ENCODE assay signal across 1 cellular context in the genomic region with DNA sequence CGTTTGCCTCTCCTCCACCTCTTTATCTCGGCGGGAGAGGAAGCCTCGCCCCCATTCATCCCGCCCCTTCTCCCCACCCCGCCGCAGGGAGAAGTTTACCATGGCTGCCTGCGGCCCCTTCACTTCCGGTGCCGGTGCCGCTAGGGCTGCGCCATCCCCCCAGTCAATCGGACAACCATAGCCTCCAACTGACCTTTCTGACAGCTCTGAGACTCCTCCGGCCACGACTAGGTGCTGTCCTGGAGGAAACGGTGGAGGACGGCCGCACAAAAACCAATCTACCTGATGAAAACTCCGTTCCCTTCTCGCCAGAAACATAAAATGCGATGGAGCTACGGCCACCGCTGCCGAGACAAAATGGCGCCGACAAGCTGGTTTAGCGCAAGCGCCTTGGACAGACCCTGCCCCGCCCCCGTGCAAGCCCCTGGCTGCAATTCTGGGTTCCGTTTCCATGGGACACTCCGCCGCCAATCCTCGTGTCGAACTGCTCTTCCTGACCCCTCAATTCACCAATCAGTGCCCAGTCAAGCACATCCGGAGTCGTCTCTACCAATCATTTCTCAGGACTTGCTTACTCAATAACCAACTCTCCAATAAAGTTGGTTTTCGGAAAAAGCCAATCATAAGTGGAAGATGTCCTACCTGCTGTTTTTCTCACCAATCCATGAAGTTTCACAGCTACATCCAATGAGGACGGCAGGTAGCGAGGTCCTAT.
TF ChIP-seq lines count a peak whose summit lies in the region.

No MANE protein-coding gene starts in this region.

TF ChIP-seq in K562, 482 proteins besides CTCF, POLR2A, EP300 and RAD21 (continued from another document):
- TF ChIP-seq, protein P1, sequence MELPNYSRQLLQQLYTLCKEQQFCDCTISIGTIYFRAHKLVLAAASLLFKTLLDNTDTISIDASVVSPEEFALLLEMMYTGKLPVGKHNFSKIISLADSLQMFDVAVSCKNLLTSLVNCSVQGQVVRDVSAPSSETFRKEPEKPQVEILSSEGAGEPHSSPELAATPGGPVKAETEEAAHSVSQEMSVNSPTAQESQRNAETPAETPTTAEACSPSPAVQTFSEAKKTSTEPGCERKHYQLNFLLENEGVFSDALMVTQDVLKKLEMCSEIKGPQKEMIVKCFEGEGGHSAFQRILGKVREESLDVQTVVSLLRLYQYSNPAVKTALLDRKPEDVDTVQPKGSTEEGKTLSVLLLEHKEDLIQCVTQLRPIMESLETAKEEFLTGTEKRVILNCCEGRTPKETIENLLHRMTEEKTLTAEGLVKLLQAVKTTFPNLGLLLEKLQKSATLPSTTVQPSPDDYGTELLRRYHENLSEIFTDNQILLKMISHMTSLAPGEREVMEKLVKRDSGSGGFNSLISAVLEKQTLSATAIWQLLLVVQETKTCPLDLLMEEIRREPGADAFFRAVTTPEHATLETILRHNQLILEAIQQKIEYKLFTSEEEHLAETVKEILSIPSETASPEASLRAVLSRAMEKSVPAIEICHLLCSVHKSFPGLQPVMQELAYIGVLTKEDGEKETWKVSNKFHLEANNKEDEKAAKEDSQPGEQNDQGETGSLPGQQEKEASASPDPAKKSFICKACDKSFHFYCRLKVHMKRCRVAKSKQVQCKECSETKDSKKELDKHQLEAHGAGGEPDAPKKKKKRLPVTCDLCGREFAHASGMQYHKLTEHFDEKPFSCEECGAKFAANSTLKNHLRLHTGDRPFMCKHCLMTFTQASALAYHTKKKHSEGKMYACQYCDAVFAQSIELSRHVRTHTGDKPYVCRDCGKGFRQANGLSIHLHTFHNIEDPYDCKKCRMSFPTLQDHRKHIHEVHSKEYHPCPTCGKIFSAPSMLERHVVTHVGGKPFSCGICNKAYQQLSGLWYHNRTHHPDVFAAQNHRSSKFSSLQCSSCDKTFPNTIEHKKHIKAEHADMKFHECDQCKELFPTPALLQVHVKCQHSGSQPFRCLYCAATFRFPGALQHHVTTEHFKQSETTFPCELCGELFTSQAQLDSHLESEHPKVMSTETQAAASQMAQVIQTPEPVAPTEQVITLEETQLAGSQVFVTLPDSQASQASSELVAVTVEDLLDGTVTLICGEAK (IDR thresholded peaks at IDR 0.05), result peak; percentile 79
- TF ChIP-seq, protein P1 (CRISPR knock-in tag; IDR thresholded peaks at IDR 0.05), result no peak
- TF ChIP-seq DIDO1 (tag; IDR thresholded peaks at IDR 0.05; ENCODE audit: low read depth) (peak; percentile 54; the same call in 1 of the 2 replicates), NR4A1 (CRISPR knock-in tag; IDR thresholded peaks at IDR 0.05) (no peak), NR4A1 (tag; IDR thresholded peaks at IDR 0.05) (peak; percentile 96), EZH2 (IDR thresholded peaks at IDR 0.05; ENCODE audit: borderline replicate concordance, low read depth, low read length) (peak; percentile 100), MXI1 (IDR thresholded peaks at IDR 0.05; ENCODE audit: low read depth, low read length) (peak; percentile 80), TEAD4 (IDR thresholded peaks at IDR 0.05; ENCODE audit: low read length) (no peak; the same call in 1 of the 2 replicates), TEAD4 (CRISPR knock-in tag; IDR thresholded peaks at IDR 0.05; ENCODE audit: borderline replicate concordance) (no peak), NR2F6 (CRISPR knock-in tag; IDR thresholded peaks at IDR 0.05) (no peak), KLF6 (CRISPR knock-in tag; IDR thresholded peaks at IDR 0.05; ENCODE audit: borderline replicate concordance) (peak; percentile 83; the same call in 1 of the 2 replicates), ZNF445 (CRISPR knock-in tag; IDR thresholded peaks at IDR 0.05; ENCODE audit: low read depth) (peak; percentile 82), ARID1B (IDR thresholded peaks at IDR 0.05) (peak; percentile 7; the same call in 1 of the 2 replicates), FOXK2 (conservative IDR thresholded peaks at IDR 0.05 in 1 of 2, IDR thresholded peaks at IDR 0.05 in 1 of 2; ENCODE audit: low read depth in 2 of 2) (peak; percentile 32 to 54; a peak in 2 of 4 replicates), NELFE (IDR thresholded peaks at IDR 0.05; ENCODE audit: insufficient read depth, insufficient read length) (no peak)
- TF ChIP-seq, protein P2, sequence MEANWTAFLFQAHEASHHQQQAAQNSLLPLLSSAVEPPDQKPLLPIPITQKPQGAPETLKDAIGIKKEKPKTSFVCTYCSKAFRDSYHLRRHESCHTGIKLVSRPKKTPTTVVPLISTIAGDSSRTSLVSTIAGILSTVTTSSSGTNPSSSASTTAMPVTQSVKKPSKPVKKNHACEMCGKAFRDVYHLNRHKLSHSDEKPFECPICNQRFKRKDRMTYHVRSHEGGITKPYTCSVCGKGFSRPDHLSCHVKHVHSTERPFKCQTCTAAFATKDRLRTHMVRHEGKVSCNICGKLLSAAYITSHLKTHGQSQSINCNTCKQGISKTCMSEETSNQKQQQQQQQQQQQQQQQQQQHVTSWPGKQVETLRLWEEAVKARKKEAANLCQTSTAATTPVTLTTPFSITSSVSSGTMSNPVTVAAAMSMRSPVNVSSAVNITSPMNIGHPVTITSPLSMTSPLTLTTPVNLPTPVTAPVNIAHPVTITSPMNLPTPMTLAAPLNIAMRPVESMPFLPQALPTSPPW (CRISPR knock-in tag; IDR thresholded peaks at IDR 0.05), result peak; percentile 90
- TF ChIP-seq, protein P3, sequence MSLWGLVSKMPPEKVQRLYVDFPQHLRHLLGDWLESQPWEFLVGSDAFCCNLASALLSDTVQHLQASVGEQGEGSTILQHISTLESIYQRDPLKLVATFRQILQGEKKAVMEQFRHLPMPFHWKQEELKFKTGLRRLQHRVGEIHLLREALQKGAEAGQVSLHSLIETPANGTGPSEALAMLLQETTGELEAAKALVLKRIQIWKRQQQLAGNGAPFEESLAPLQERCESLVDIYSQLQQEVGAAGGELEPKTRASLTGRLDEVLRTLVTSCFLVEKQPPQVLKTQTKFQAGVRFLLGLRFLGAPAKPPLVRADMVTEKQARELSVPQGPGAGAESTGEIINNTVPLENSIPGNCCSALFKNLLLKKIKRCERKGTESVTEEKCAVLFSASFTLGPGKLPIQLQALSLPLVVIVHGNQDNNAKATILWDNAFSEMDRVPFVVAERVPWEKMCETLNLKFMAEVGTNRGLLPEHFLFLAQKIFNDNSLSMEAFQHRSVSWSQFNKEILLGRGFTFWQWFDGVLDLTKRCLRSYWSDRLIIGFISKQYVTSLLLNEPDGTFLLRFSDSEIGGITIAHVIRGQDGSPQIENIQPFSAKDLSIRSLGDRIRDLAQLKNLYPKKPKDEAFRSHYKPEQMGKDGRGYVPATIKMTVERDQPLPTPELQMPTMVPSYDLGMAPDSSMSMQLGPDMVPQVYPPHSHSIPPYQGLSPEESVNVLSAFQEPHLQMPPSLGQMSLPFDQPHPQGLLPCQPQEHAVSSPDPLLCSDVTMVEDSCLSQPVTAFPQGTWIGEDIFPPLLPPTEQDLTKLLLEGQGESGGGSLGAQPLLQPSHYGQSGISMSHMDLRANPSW (CRISPR knock-in tag; IDR thresholded peaks at IDR 0.05), result no peak
- TF ChIP-seq, protein P4, sequence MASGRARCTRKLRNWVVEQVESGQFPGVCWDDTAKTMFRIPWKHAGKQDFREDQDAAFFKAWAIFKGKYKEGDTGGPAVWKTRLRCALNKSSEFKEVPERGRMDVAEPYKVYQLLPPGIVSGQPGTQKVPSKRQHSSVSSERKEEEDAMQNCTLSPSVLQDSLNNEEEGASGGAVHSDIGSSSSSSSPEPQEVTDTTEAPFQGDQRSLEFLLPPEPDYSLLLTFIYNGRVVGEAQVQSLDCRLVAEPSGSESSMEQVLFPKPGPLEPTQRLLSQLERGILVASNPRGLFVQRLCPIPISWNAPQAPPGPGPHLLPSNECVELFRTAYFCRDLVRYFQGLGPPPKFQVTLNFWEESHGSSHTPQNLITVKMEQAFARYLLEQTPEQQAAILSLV (tag; IDR thresholded peaks at IDR 0.05), result peak; percentile 89
- TF ChIP-seq, protein P5, sequence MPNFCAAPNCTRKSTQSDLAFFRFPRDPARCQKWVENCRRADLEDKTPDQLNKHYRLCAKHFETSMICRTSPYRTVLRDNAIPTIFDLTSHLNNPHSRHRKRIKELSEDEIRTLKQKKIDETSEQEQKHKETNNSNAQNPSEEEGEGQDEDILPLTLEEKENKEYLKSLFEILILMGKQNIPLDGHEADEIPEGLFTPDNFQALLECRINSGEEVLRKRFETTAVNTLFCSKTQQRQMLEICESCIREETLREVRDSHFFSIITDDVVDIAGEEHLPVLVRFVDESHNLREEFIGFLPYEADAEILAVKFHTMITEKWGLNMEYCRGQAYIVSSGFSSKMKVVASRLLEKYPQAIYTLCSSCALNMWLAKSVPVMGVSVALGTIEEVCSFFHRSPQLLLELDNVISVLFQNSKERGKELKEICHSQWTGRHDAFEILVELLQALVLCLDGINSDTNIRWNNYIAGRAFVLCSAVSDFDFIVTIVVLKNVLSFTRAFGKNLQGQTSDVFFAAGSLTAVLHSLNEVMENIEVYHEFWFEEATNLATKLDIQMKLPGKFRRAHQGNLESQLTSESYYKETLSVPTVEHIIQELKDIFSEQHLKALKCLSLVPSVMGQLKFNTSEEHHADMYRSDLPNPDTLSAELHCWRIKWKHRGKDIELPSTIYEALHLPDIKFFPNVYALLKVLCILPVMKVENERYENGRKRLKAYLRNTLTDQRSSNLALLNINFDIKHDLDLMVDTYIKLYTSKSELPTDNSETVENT (CRISPR knock-in tag; IDR thresholded peaks at IDR 0.05), result 0 out of 2 replicates have a peak, but pooled peaks have one; percentile 43
